In genomic region chr3:42123824-42124500, GRCh38 we compare ENCODE assay signal across 22 cellular contexts. TPM values are rescaled to one million over a fixed set of nuclear protein-coding genes. Genes with fewer than 3 reads are reported as not detected.
A peak's percentile ranks its signal among the peaks of the same experiment; 100 is the strongest.
DNase-seq lines count a peak whose midpoint lies in the region; ATAC-seq, FAIRE-seq and TF ChIP-seq lines count a peak whose summit lies in the region.
"Had no signal": no experiment of that assay in that cellular context is flagged by ENCODE, and none has a peak within 500 bp of the region (broad histone marks: within the 10 kb centered on the region; RNA-seq: fewer than 3 reads in every experiment).

No MANE protein-coding gene starts in this region.

- TF ChIP-seq RAD21 in HepG2 (CRISPR knock-in tag; IDR thresholded peaks at IDR 0.05), result no peak

- H3K4me1 ChIP-seq in HepG2 (ENCODE audit: insufficient read depth, low read length) (peaks cover 76% of the 10 kb centered on the region), right lobe of liver (peaks cover 0 to 11% (median 3%) of the 10 kb centered on the region in 4 donors), breast epithelium (peaks cover 4 to 21% of the 10 kb centered on the region in 2 donors), tibial artery (peaks cover 0 to 40% (median 20%) of the 10 kb centered on the region in 4 donors)

- ATAC-seq in HepG2 (no peak), right lobe of liver (no peak), naive B cell (ENCODE audit: low read depth in 2 of 2) (no peak), GM19467 (IDR thresholded peaks at IDR 0.05; ENCODE audit: unreplicated experiment) (no peak)
- ATAC-seq: A549 had no signal

- DNase-seq in HepG2 (ENCODE audit: low spot score), result no peak
- no peak for DNase-seq in right lobe of liver
- no peak for DNase-seq in breast epithelium (ENCODE audit: low spot score in 2 of 2)
- no peak for DNase-seq in naive B cell
- DNase-seq in type B pancreatic cell (ENCODE audit: extremely low spot score, unreplicated experiment), result no peak
- no peak for DNase-seq in tibial artery
- no peak for DNase-seq in NCI-H1105 (lab: John Stamatoyannopoulos, UW)
- DNase-seq: activated CD4-positive, alpha-beta T cell treated with anti-CD3 and anti-CD28 coated beads, Interleukin-2, amount 50 U/mL, for 4 hours; activated naive CD4-positive, alpha-beta T cell; Kasumi-1; NCI-H1092; NCI-H2081; NCI-H510A treated with DMSO at 0.1 percent for 48 hours had no signal

- no peak overlapping the region for H3K9ac ChIP-seq in HepG2 (ENCODE audit: insufficient read depth, low read depth, low read length)
- H3K9ac ChIP-seq: GM23248 had no signal

- peaks cover 4 to 13% of the 10 kb centered on the region in 2 experiments; a peak in 2 of 5 replicates for H3K36me3 ChIP-seq in HepG2 (replicated peaks in 1 of 2; ENCODE audit: control insufficient read depth in 1 of 2, insufficient read depth in 2 of 2, low read length in 2 of 2)
- H3K36me3 ChIP-seq in right lobe of liver, result peaks cover 0 to 14% (median 0%) of the 10 kb centered on the region in 4 donors
- no peaks in the 10 kb centered on the region for H3K36me3 ChIP-seq in breast epithelium
- peaks cover 12 to 18% (median 16%) of the 10 kb centered on the region in 3 donors for H3K36me3 ChIP-seq in tibial artery

- H3K27me3 Mint-ChIP-seq in naive B cell (no peaks in the 10 kb centered on the region), type B pancreatic cell (no peaks in the 10 kb centered on the region)
- H3K27me3 Mint-ChIP-seq: B cell; dendritic cell treated with granulocyte-macrophage colony-stimulating factor and Interleukin-4, amounts not matched to agents 40 ng/mL and 50 ng/mL, for 4 days had no signal

- no peak overlapping the region for H2AFZ ChIP-seq in HepG2 (ENCODE audit: low read length)
- H2AFZ ChIP-seq: GM23248 had no signal

- no TSS peak for BruUV-seq in HepG2 (replicated peaks; lab: Mats Ljungman, UMichigan)

- no peak for TF ChIP-seq POLR2A in HepG2 (IDR thresholded peaks at IDR 0.05; ENCODE audit: insufficient read depth in 1 of 2, low read depth in 2 of 2, low read length in 2 of 2)
- no peak for TF ChIP-seq POLR2A in right lobe of liver (IDR thresholded peaks at IDR 0.05)
- TF ChIP-seq POLR2A in breast epithelium (IDR thresholded peaks at IDR 0.05), result no peak

- H3K4me2 ChIP-seq in HepG2 (ENCODE audit: low read depth, low read length), result no peak overlapping the region
- H3K4me2 ChIP-seq: A549 had no signal

- H3K9me3 Mint-ChIP-seq in naive B cell, result no peaks in the 10 kb centered on the region
- no peaks in the 10 kb centered on the region for H3K9me3 Mint-ChIP-seq in type B pancreatic cell
- H3K9me3 Mint-ChIP-seq: dendritic cell treated with granulocyte-macrophage colony-stimulating factor and Interleukin-4, amounts not matched to agents 40 ng/mL and 50 ng/mL, for 4 days; T-helper 1 cell treated with Interleukin-12 subunit alpha and Interleukin-12 subunit beta and Interleukin-4 antibody, amounts not matched to agents 30 μg/mL and 1 μg/mL, for 36 hours had no signal

- intact Hi-C loops in HepG2 (cut with micrococcal nuclease; ENCODE audit: unreplicated experiment), result no loop called here
- intact Hi-C loops in right lobe of liver (cut with DNase I), result loop anchor here in 1 of 2 donors (10.0 kb wide), 1 partner anchor 71 kb away; no protein-coding TSS in a partner anchor
- intact Hi-C loops in breast epithelium (cut with DNase I; ENCODE audit: low total_unique reads), result no loop called here
- intact Hi-C loops in tibial artery (cut with DNase I; ENCODE audit: low total_unique reads), result no loop called here

- H3K79me2 ChIP-seq in HepG2 (ENCODE audit: insufficient read depth, low read length), result peaks cover 15% of the 10 kb centered on the region

- CTCF ChIA-PET in HepG2 (lab: Yijun Ruan, JAX; ENCODE audit: low intra/inter-chr PET ratio, low total read pairs), result no interaction called here

- H3K27ac ChIP-seq in HepG2 (ENCODE audit: extremely low read length, insufficient read depth, low read length) (no peak overlapping the region), right lobe of liver (no peak overlapping the region), breast epithelium (peak overlapping the region; percentile 46 to 81), tibial artery (no peak overlapping the region)
- H3K27ac ChIP-seq: A549, cardiac muscle cell, GM23248 had no signal

- H3K4me3 Mint-ChIP-seq in naive B cell (peak overlapping the region in 3 of 8 donors; percentile 1 to 50 (median 31)), type B pancreatic cell (no peak overlapping the region)
- H3K4me3 Mint-ChIP-seq: dendritic cell treated with granulocyte-macrophage colony-stimulating factor and Interleukin-4, amounts not matched to agents 40 ng/mL and 50 ng/mL, for 4 days; T-helper 1 cell treated with Interleukin-12 subunit alpha and Interleukin-12 subunit beta and Interleukin-4 antibody, amounts not matched to agents 30 μg/mL and 1 μg/mL, for 36 hours had no signal

- H3K9me3 ChIP-seq in HepG2 (ENCODE audit: low read length) (no peaks in the 10 kb centered on the region), right lobe of liver (no peaks in the 10 kb centered on the region), breast epithelium (no peaks in the 10 kb centered on the region), tibial artery (no peaks in the 10 kb centered on the region)
- H3K9me3 ChIP-seq: A549, heart right ventricle had no signal

- FAIRE-seq in HepG2 (lab: Jason Lieb, UNC), result no peak
- FAIRE-seq: A549, urothelium cell line had no signal

- TF ChIP-seq EP300 in HepG2 (IDR thresholded peaks at IDR 0.05; ENCODE audit: low read depth in 2 of 2, low read length in 2 of 2), result peak in 1 of 2 experiments; percentile 21; a peak in 1 of 4 replicates
- no peak for TF ChIP-seq EP300 in HepG2 (CRISPR knock-in tag; IDR thresholded peaks at IDR 0.05; ENCODE audit: borderline replicate concordance)

- TF ChIP-seq CTCF in HepG2 (CRISPR knock-in tag; IDR thresholded peaks at IDR 0.05) (no peak), right lobe of liver (IDR thresholded peaks at IDR 0.05) (no peak), breast epithelium (IDR thresholded peaks at IDR 0.05) (no peak), type B pancreatic cell (conservative IDR thresholded peaks at IDR 0.05) (no peak), tibial artery (IDR thresholded peaks at IDR 0.05) (no peak)

- in situ Hi-C loops in HepG2 (cut with HindIII; ENCODE audit: extremely low pct_ligation_motif_present, low pct_unique_long_range_greater_than_20kb), result loop anchor here (5.0 to 25.0 kb wide), 2 partner anchors 38 to 313 kb away; no protein-coding TSS in a partner anchor

- H3K36me3 Mint-ChIP-seq in naive B cell, result peaks cover 20 to 22% of the 10 kb centered on the region in 2 donors
- peaks cover 16% of the 10 kb centered on the region for H3K36me3 Mint-ChIP-seq in type B pancreatic cell

- H4K20me1 ChIP-seq in HepG2 (ENCODE audit: insufficient read depth, low read length), result no peaks in the 10 kb centered on the region

- POLR2A ChIA-PET in HepG2 (lab: Yijun Ruan, JAX), result no interaction called here

- H3K27ac Mint-ChIP-seq in naive B cell (peak overlapping the region in 5 of 6 donors; percentile 33 to 80 (median 51)), type B pancreatic cell (peak overlapping the region; percentile 82)
- H3K27ac Mint-ChIP-seq: dendritic cell treated with granulocyte-macrophage colony-stimulating factor and Interleukin-4, amounts not matched to agents 40 ng/mL and 50 ng/mL, for 4 days had no signal

- H3K27me3 ChIP-seq in HepG2 (ENCODE audit: control insufficient read depth in 1 of 2, insufficient read depth in 2 of 2, low read length in 2 of 2), result no peaks in the 10 kb centered on the region
- no peaks in the 10 kb centered on the region for H3K27me3 ChIP-seq in right lobe of liver
- H3K27me3 ChIP-seq in breast epithelium, result no peaks in the 10 kb centered on the region
- no peaks in the 10 kb centered on the region for H3K27me3 ChIP-seq in tibial artery
- H3K27me3 ChIP-seq: cardiac muscle cell, heart right ventricle had no signal

- WGBS in HepG2 (ENCODE audit: low lambda C conversion rate), result 83% methylated on average over 4 of the region's 4 CpGs
- 85% methylated on average over 2 of the region's 4 CpGs for WGBS in right lobe of liver (ENCODE audit: insufficient coverage, low coverage, low lambda C conversion rate, missing lambda C conversion rate)

- H3K4me3 ChIP-seq in HepG2 (replicated peaks in 1 of 3; ENCODE audit: insufficient read depth in 1 of 3, low read depth in 2 of 3, low read length in 3 of 3) (no peak overlapping the region), right lobe of liver (no peak overlapping the region), breast epithelium (no peak overlapping the region), tibial artery (no peak overlapping the region)
- H3K4me3 ChIP-seq: A549, cardiac muscle cell, GM23248, heart right ventricle had no signal

- H3K4me1 Mint-ChIP-seq in naive B cell (peaks cover 57 to 91% (median 75%) of the 10 kb centered on the region in 3 donors), type B pancreatic cell (ENCODE audit: unreplicated experiment) (peaks cover 24% of the 10 kb centered on the region)

RNA-seq across cellular contexts. Expression of gene TRAK1, which starts 32.8 kb away (rescaled TPM):
- total RNA-seq in HepG2 (2016; rRNA removed; fragmentation: Illumina TruSeq; extraction: Trizol) (20.5 and 22.8 TPM in 2 replicates), right lobe of liver (10 to 100 TPM in 5 of 6 experiments, 1 to 10 TPM in 1; 9.5 to 16.4 (median 12.2) TPM), breast epithelium (10 to 100 TPM; 29.0 to 53.7 (median 40.6) TPM), type B pancreatic cell (ENCODE audit: low replicate concordance) (49.2 and 54.7 TPM in 2 replicates)
- 7.0 and 7.4 TPM in 2 replicates for total RNA-seq in HepG2 (2016; cell fraction: cytosol; rRNA removed; fragmentation: Illumina TruSeq; extraction: Trizol; ENCODE audit: low read depth)
- total RNA-seq in HepG2 (2016; cell fraction: insoluble cytoplasmic fraction; rRNA removed; fragmentation: Illumina TruSeq; extraction: Trizol), result 18.0 and 21.4 TPM in 2 replicates
- total RNA-seq in HepG2 (2016; cell fraction: membrane; rRNA removed; fragmentation: Illumina TruSeq; extraction: Trizol), result 20.7 and 21.5 TPM in 2 replicates
- 26.3 and 30.0 TPM in 2 replicates for total RNA-seq in HepG2 (2016; cell fraction: nucleus; rRNA removed; fragmentation: Illumina TruSeq; extraction: Trizol)
- polyA plus RNA-seq in HepG2 (2011; rRNA removed) (40.8 and 46.6 TPM in 2 replicates), naive B cell (ENCODE audit: low read depth in 6 of 6) (10 to 100 TPM; 20.5 to 54.1 (median 28.4) TPM)
- 29.8 and 35.8 TPM in 2 replicates for polyA plus RNA-seq in HepG2 (2011; cell fraction: cytosol; rRNA removed)
- polyA plus RNA-seq in HepG2 (2011; cell fraction: nucleus; rRNA removed), result 63.9 and 75.8 TPM in 2 replicates
- polyA plus RNA-seq in HepG2 (2012), result 21.6 and 24.2 TPM in 2 replicates
- polyA plus RNA-seq in HepG2 (2016; cell fraction: cytosol; fragmentation: Illumina TruSeq; extraction: Trizol; ENCODE audit: low read depth), result 3.6 and 5.4 TPM in 2 replicates
- 16.6 and 20.2 TPM in 2 replicates for polyA plus RNA-seq in HepG2 (2016; cell fraction: insoluble cytoplasmic fraction; fragmentation: Illumina TruSeq; extraction: Trizol; ENCODE audit: low read depth)
- polyA plus RNA-seq in HepG2 (2016; cell fraction: membrane; fragmentation: Illumina TruSeq; extraction: Trizol; ENCODE audit: low read depth), result 11.6 and 12.7 TPM in 2 replicates
- 39.7 and 45.7 TPM in 2 replicates for polyA plus RNA-seq in HepG2 (2016; cell fraction: nucleus; fragmentation: Illumina TruSeq; extraction: Trizol; ENCODE audit: insufficient read depth, low read depth)
- polyA minus RNA-seq in HepG2 (2011; rRNA and poly(A)+ RNA removed; ENCODE audit: low replicate concordance), result 22.1 and 65.6 TPM in 2 replicates
- 39.4 and 40.2 TPM in 2 replicates for polyA minus RNA-seq in HepG2 (2011; cell fraction: cytosol; rRNA and poly(A)+ RNA removed)
- polyA minus RNA-seq in HepG2 (2011; cell fraction: nucleus; rRNA and poly(A)+ RNA removed), result 71.6 and 79.1 TPM in 2 replicates

Comparison
In these comparisons a context has a peak if more than half of its experiments do, and no peak if none do; other contexts are left out.
1. H3K27ac ChIP-seq: peak in breast epithelium (2 of 2); none in HepG2 (single experiment), right lobe of liver (0 of 3) and tibial artery (0 of 2).